ENCODE assay signal across 8 cellular contexts in genomic region chr9:125646222-125647100, GRCh38.
DNase-seq lines count a peak whose midpoint lies in the region; ATAC-seq, FAIRE-seq and TF ChIP-seq lines count a peak whose summit lies in the region.

No MANE protein-coding gene starts in this region.

- H3K4me1 Mint-ChIP-seq in naive thymus-derived CD8-positive, alpha-beta T cell, result peaks cover 34 to 78% (median 59%) of the 10 kb centered on the region in 4 donors

- peak overlapping the region in 1 of 4 donors; percentile 20 for H3K4me3 ChIP-seq in adrenal gland

- intact Hi-C loops in adrenal gland (cut with DNase I), result no loop called here

- H3K27ac Mint-ChIP-seq in naive thymus-derived CD8-positive, alpha-beta T cell, result peak overlapping the region; percentile 36 to 87 (median 76)

- peak; percentile 37 for ATAC-seq in HG03108 (IDR thresholded peaks at IDR 0.05; ENCODE audit: unreplicated experiment)
- ATAC-seq in naive thymus-derived CD8-positive, alpha-beta T cell, result peak in 1 of 2 donors; percentile 55
- ATAC-seq in HG02938 (IDR thresholded peaks at IDR 0.05; ENCODE audit: unreplicated experiment), result no peak
- no peak for ATAC-seq in HG03097 (IDR thresholded peaks at IDR 0.05; ENCODE audit: low FRiP score, unreplicated experiment)

- H3K9me3 ChIP-seq in adrenal gland (replicated peaks in 1 of 3), result no peaks in the 10 kb centered on the region

- peak overlapping the region; percentile 25 to 66 (median 56) for H3K27ac ChIP-seq in adrenal gland

- POLR2A ChIA-PET in naive thymus-derived CD8-positive, alpha-beta T cell (lab: Charles Lee), result no interaction called here

- no peaks in the 10 kb centered on the region for H3K27me3 ChIP-seq in adrenal gland

- peak overlapping the region; percentile 61 to 83 (median 76) for H3K4me3 Mint-ChIP-seq in naive thymus-derived CD8-positive, alpha-beta T cell

- WGBS in adrenal gland, 4 donors, result 15 to 26% (median 21%) methylated on average over 7 of the region's 7 CpGs

- H3K27me3 Mint-ChIP-seq in naive thymus-derived CD8-positive, alpha-beta T cell, result no peaks in the 10 kb centered on the region

- H3K9me3 Mint-ChIP-seq in naive thymus-derived CD8-positive, alpha-beta T cell, result no peaks in the 10 kb centered on the region

- peaks cover 19 to 42% of the 10 kb centered on the region in 2 donors for H3K4me1 ChIP-seq in adrenal gland (replicated peaks in 1 of 2)

- DNase-seq in adrenal gland (no peak), A172 (ENCODE audit: low spot score) (no peak), GM20000 (ENCODE audit: low spot score) (no peak)
- peak in 2 of 10 donors; percentile 8 to 31 for DNase-seq in naive thymus-derived CD8-positive, alpha-beta T cell

- peak; percentile 42 for FAIRE-seq in G401.6 (lab: Jason Lieb, UNC)

- no peaks in the 10 kb centered on the region for H3K36me3 ChIP-seq in adrenal gland (replicated peaks in 1 of 2)

- peaks cover 0 to 26% (median 8%) of the 10 kb centered on the region in 3 donors for H3K36me3 Mint-ChIP-seq in naive thymus-derived CD8-positive, alpha-beta T cell

- TF ChIP-seq CTCF in adrenal gland (IDR thresholded peaks at IDR 0.05) (no peak), GM20000 (IDR thresholded peaks at IDR 0.05; ENCODE audit: extremely low read depth, missing control alignments) (no peak)

- TF ChIP-seq POLR2A in adrenal gland (IDR thresholded peaks at IDR 0.05), result no peak
